ENCODE assay signal across 8 cellular contexts in genomic region chr1:31617218-31617916, GRCh38.
DNase-seq lines count a peak whose midpoint lies in the region; ATAC-seq and TF ChIP-seq lines count a peak whose summit lies in the region.

HCRTR1 (plus strand) TSS chr1:31617689; CDS start chr1:31619193, 1,504 bp downstream.

- no peak within 1 kb of the TSS for H3K27ac ChIP-seq in HL-60 (replicated peaks)

- H3K9ac ChIP-seq in adipocyte (ENCODE audit: low read length) = no peak within 1 kb of the TSS

- peak within 1 kb of the TSS; percentile 33 for H3K4me3 ChIP-seq in HL-60 (replicated peaks; ENCODE audit: insufficient read depth, low read length)
- peak within 1 kb of the TSS; percentile 69 for H3K4me3 ChIP-seq in adipocyte (ENCODE audit: low read length)

- H3K4me1 ChIP-seq in adipocyte (ENCODE audit: control insufficient read depth, insufficient read depth, low read length) = no peaks in the 10 kb centered on the region

- no peak for TF ChIP-seq CTCF in HL-60 (IDR thresholded peaks at IDR 0.05; ENCODE audit: insufficient read depth, low read length)

- no peak for DNase-seq in HL-60 (ENCODE audit: low read depth in 1 of 2, low spot score in 1 of 2)
- peak; percentile 9 for DNase-seq in adipocyte (ENCODE audit: low read depth)
- DNase-seq in iPS-NIHi11 (ENCODE audit: low spot score) = peak; percentile 33
- no peak for DNase-seq in stimulated activated effector memory CD8-positive, alpha-beta T cell treated with anti-CD3 and anti-CD28 coated beads, Interleukin-12 subunit alpha, Interleukin-12 subunit beta, amount 100 ng/mL, for 72 hours (ENCODE audit: low spot score in 2 of 2)
- no peak for DNase-seq in HUDEP-2 (lab: John Stamatoyannopoulos, UW; ENCODE audit: unreplicated experiment in 76 of 76)
- DNase-seq in HuH-7 (ENCODE audit: low spot score) = no peak
- DNase-seq in NCI-H226 = no peak

- no peaks in the 10 kb centered on the region for H3K9me3 Mint-ChIP-seq in stimulated activated effector memory CD8-positive, alpha-beta T cell treated with anti-CD3 and anti-CD28 coated beads, Interleukin-12 subunit alpha, Interleukin-12 subunit beta, amount 100 ng/mL, for 72 hours

- peak within 1 kb of the TSS; percentile 64 for H3K4me3 Mint-ChIP-seq in stimulated activated effector memory CD8-positive, alpha-beta T cell treated with anti-CD3 and anti-CD28 coated beads, Interleukin-12 subunit alpha, Interleukin-12 subunit beta, amount 100 ng/mL, for 72 hours

- H3K27ac Mint-ChIP-seq in stimulated activated effector memory CD8-positive, alpha-beta T cell treated with anti-CD3 and anti-CD28 coated beads, Interleukin-12 subunit alpha, Interleukin-12 subunit beta, amount 100 ng/mL, for 72 hours = no peak within 1 kb of the TSS

- H3K9me3 ChIP-seq in adipocyte (ENCODE audit: control insufficient read depth, low read length) = no peaks in the 10 kb centered on the region

- H3K36me3 ChIP-seq in adipocyte (ENCODE audit: control insufficient read depth, insufficient read depth, low read length, severe bottlenecking) = no peaks in the 10 kb centered on the region

- no peaks in the 10 kb centered on the region for H3K36me3 Mint-ChIP-seq in stimulated activated effector memory CD8-positive, alpha-beta T cell treated with anti-CD3 and anti-CD28 coated beads, Interleukin-12 subunit alpha, Interleukin-12 subunit beta, amount 100 ng/mL, for 72 hours

- peaks cover 6% of the 10 kb centered on the region for H3K4me1 Mint-ChIP-seq in stimulated activated effector memory CD8-positive, alpha-beta T cell treated with anti-CD3 and anti-CD28 coated beads, Interleukin-12 subunit alpha, Interleukin-12 subunit beta, amount 100 ng/mL, for 72 hours

- H3K27me3 ChIP-seq in HL-60 (ENCODE audit: insufficient read depth, poor library complexity, severe bottlenecking) (peaks cover 19% of the 10 kb centered on the region), adipocyte (replicated peaks; ENCODE audit: control insufficient read depth, insufficient read depth, low read length) (peaks cover 20% of the 10 kb centered on the region)

- no peak for ATAC-seq in stimulated activated effector memory CD8-positive, alpha-beta T cell treated with anti-CD3 and anti-CD28 coated beads, Interleukin-12 subunit alpha, Interleukin-12 subunit beta, amount 100 ng/mL, for 72 hours
- ATAC-seq in GM21528 (IDR thresholded peaks at IDR 0.05; ENCODE audit: low FRiP score, unreplicated experiment) = no peak

Comparison
In these comparisons a context has a peak if more than half of its experiments do, and no peak if none do; other contexts are left out.
1. DNase-seq: peak in adipocyte (single experiment) and iPS-NIHi11 (single experiment); none in HL-60 (0 of 2), stimulated activated effector memory CD8-positive, alpha-beta T cell treated with anti-CD3 and anti-CD28 coated beads, Interleukin-12 subunit alpha, Interleukin-12 subunit beta, amount 100 ng/mL, for 72 hours (0 of 2), HUDEP-2 (0 of 76), HuH-7 (single experiment) and NCI-H226 (single experiment).